Comparison of ENCODE assay signal across 1 cellular context in the genomic region with DNA sequence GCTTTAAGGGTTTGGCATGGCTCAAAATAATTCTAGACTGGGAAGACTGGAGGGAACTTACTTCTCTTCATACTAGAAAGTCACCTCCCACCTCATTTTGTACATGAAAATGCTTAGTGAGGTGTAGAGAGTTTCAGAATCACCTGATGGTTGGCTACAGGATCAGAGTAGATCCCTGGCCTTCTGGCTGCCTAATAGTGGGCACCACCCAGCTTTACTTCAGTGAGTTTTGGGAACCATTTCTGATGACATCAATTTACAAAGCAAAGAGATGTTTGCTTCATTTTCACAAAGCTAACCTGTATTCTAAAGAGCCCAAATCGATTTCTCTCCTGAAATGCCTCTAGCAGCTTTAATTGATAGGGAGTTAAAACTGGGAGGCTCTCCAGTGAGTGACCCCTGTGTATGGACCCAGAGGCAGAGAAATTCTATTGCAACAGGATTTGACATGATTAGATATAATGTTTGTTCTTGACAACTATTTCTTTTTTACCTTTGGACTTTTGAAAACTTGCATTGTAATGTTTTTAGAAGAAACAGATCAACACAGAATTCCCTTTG.
TF ChIP-seq lines count a peak whose summit lies in the region.

No MANE protein-coding gene starts in this region.

TF ChIP-seq in IMR-90, 13 proteins besides CTCF, POLR2A, EP300 and RAD21:
- no peak for TF ChIP-seq MAFK (IDR thresholded peaks at IDR 0.05; ENCODE audit: low read depth, low read length)
- TF ChIP-seq CEBPB (IDR thresholded peaks at IDR 0.05; ENCODE audit: low read depth, low read length) = no peak
- TF ChIP-seq, protein P1, sequence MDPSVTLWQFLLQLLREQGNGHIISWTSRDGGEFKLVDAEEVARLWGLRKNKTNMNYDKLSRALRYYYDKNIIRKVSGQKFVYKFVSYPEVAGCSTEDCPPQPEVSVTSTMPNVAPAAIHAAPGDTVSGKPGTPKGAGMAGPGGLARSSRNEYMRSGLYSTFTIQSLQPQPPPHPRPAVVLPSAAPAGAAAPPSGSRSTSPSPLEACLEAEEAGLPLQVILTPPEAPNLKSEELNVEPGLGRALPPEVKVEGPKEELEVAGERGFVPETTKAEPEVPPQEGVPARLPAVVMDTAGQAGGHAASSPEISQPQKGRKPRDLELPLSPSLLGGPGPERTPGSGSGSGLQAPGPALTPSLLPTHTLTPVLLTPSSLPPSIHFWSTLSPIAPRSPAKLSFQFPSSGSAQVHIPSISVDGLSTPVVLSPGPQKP (IDR thresholded peaks at IDR 0.05; ENCODE audit: borderline replicate concordance, low read depth, low read length) = no peak
- no peak for TF ChIP-seq CHD1 (IDR thresholded peaks at IDR 0.05; ENCODE audit: low read depth, low read length)
- no peak for TF ChIP-seq RCOR1 (IDR thresholded peaks at IDR 0.05; ENCODE audit: insufficient replicate concordance, low read length)
- TF ChIP-seq BHLHE40 (IDR thresholded peaks at IDR 0.05; ENCODE audit: low read depth, low read length) = no peak
- TF ChIP-seq MAZ (IDR thresholded peaks at IDR 0.05; ENCODE audit: borderline replicate concordance, low read depth, low read length) = no peak
- TF ChIP-seq, protein P2, sequence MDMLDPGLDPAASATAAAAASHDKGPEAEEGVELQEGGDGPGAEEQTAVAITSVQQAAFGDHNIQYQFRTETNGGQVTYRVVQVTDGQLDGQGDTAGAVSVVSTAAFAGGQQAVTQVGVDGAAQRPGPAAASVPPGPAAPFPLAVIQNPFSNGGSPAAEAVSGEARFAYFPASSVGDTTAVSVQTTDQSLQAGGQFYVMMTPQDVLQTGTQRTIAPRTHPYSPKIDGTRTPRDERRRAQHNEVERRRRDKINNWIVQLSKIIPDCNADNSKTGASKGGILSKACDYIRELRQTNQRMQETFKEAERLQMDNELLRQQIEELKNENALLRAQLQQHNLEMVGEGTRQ (IDR thresholded peaks at IDR 0.05; ENCODE audit: low read depth, low read length) = no peak
- no peak for TF ChIP-seq SMC3 (IDR thresholded peaks at IDR 0.05; ENCODE audit: low read depth, low read length)
- no peak for TF ChIP-seq FOS (IDR thresholded peaks at IDR 0.05; ENCODE audit: low read depth, low read length)
- no peak for TF ChIP-seq MXI1 (IDR thresholded peaks at IDR 0.05; ENCODE audit: borderline replicate concordance, low read depth, low read length)
- TF ChIP-seq RFX5 (IDR thresholded peaks at IDR 0.05; ENCODE audit: low read depth, low read length) = no peak
- TF ChIP-seq NFE2L2 (IDR thresholded peaks at IDR 0.05; ENCODE audit: low read depth, low read length) = no peak
